ENCODE assay signal across 18 cellular contexts in genomic region chr13:32016631-32017030, GRCh38.
"Had no signal": no experiment of that assay in that cellular context is flagged by ENCODE, and none has a peak within 500 bp of the region (broad histone marks: within the 10 kb centered on the region; RNA-seq: fewer than 3 reads in every experiment).

No MANE protein-coding gene starts in this region.

- H3K9me3 ChIP-seq: psoas muscle, right atrium auricular region, sigmoid colon, tibial nerve had no signal

- H3K4me3 Mint-ChIP-seq: naive thymus-derived CD4-positive, alpha-beta T cell; nephron progenitor cell had no signal

- H3K4me3 ChIP-seq: coronary artery, dorsolateral prefrontal cortex, psoas muscle, right atrium auricular region, sigmoid colon, tibial nerve had no signal

- H3K36me3 Mint-ChIP-seq: naive thymus-derived CD4-positive, alpha-beta T cell had no signal

- H3K27ac ChIP-seq: dorsolateral prefrontal cortex, psoas muscle, right atrium auricular region, sigmoid colon, tibial nerve had no signal

- DNase-seq: central memory CD4-positive, alpha-beta T cell; dorsolateral prefrontal cortex; effector memory CD4-positive, alpha-beta T cell; head of caudate nucleus; hippocampal formation; kidney glomerular epithelial cell; mesendoderm; naive thymus-derived CD4-positive, alpha-beta T cell; nephron progenitor cell; psoas muscle; sigmoid colon; small intestine; stimulated activated CD4-positive, alpha-beta T cell treated with anti-CD3 and anti-CD28 coated beads, Interleukin-2, amount 100 ng/mL, for 48 hours; stimulated activated naive CD4-positive, alpha-beta T cell treated with Interleukin-2 at 50 U/mL for 16 hours had no signal

- FAIRE-seq: endometrium, small intestine had no signal

- H3K9me3 Mint-ChIP-seq: naive thymus-derived CD4-positive, alpha-beta T cell; nephron progenitor cell had no signal

- H3K36me3 ChIP-seq: right atrium auricular region, sigmoid colon, tibial nerve had no signal

- H3K4me1 Mint-ChIP-seq: naive thymus-derived CD4-positive, alpha-beta T cell had no signal

- H3K27me3 ChIP-seq: dorsolateral prefrontal cortex, right atrium auricular region, sigmoid colon, tibial nerve had no signal

- H3K4me1 ChIP-seq: psoas muscle had no signal

- H3K27ac Mint-ChIP-seq: naive thymus-derived CD4-positive, alpha-beta T cell; nephron progenitor cell had no signal
